16 cellular contexts compared by ENCODE assay signal in the genomic region with DNA sequence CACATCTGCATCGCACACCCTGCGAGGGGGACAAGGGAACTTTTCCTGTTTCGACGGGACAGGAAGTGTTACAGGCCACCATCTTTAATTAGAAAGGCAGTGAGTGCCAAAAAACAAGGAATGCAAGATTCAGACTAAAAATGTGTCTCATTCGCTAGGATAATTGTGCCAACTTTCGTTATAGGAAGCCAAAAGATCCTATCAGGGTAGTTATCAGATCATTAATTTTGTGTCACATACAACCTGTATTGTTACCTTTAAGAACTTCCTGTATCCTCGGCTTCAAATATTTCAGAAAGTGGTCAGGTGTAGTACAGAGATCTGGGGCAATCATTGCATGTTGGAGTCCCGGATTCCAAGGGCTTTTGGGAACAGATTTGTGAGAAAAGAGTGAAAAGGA. TPM values are rescaled to one million over a fixed set of nuclear protein-coding genes. Genes with fewer than 3 reads are reported as not detected.
DNase-seq lines count a peak whose midpoint lies in the region; ATAC-seq and TF ChIP-seq lines count a peak whose summit lies in the region.
"Had no signal": no experiment of that assay in that cellular context is flagged by ENCODE, and none has a peak within 500 bp of the region (broad histone marks: within the 10 kb centered on the region; RNA-seq: fewer than 3 reads in every experiment).

No MANE protein-coding gene starts in this region.

- intact Hi-C loops in tibial artery (cut with DNase I; ENCODE audit: low total_unique reads) (no loop called here), aorta (cut with DNase I) (no loop called here)

- no peak for TF ChIP-seq POLR2A in Peyer's patch (IDR thresholded peaks at IDR 0.05)

- peaks cover 11% of the 10 kb centered on the region for H3K9me3 Mint-ChIP-seq in chondrocyte (ENCODE audit: low read depth)
- H3K9me3 Mint-ChIP-seq: activated naive CD8-positive, alpha-beta T cell treated with anti-CD3 and anti-CD28 coated beads, Interleukin-2, amount 50 U/mL, for 24 hours had no signal

- no peaks in the 10 kb centered on the region for H3K27me3 Mint-ChIP-seq in chondrocyte (ENCODE audit: low read depth)
- H3K27me3 Mint-ChIP-seq: activated naive CD8-positive, alpha-beta T cell treated with anti-CD3 and anti-CD28 coated beads, Interleukin-2, amount 50 U/mL, for 24 hours; stimulated activated naive B cell treated with anti-CD40 and anti-IgM and Interleukin-4, amounts not matched to agents 10 μg/mL and 1 μg/mL and 100 μg/mL, for 72 hours had no signal

- H3K27ac ChIP-seq in Peyer's patch (peak overlapping the region in 3 of 4 donors; percentile 1 to 35 (median 18)), tibial artery (peak overlapping the region; percentile 51 to 52), aorta (ENCODE audit: low read depth in 1 of 2, low read length in 2 of 2) (no peak overlapping the region)

- no peak overlapping the region for H3K4me3 Mint-ChIP-seq in chondrocyte (ENCODE audit: unreplicated experiment)
- H3K4me3 Mint-ChIP-seq: activated naive CD8-positive, alpha-beta T cell treated with anti-CD3 and anti-CD28 coated beads, Interleukin-2, amount 50 U/mL, for 24 hours; activated T-helper 1 cell treated with anti-CD3 and anti-CD28 coated beads, Interleukin-12 subunit alpha, Interleukin-12 subunit beta, Interleukin-2, Interleukin-4 antibody, amounts not matched to agents 30 ng/mL and 10 ng/mL and 1 ng/mL, durations not matched to agents 14 hours and 24 hours and 36 hours; stimulated activated naive B cell treated with anti-CD40 and anti-IgM and Interleukin-4, amounts not matched to agents 10 μg/mL and 1 μg/mL and 100 μg/mL, for 72 hours had no signal

- H3K27me3 ChIP-seq in Peyer's patch (no peaks in the 10 kb centered on the region), tibial artery (no peaks in the 10 kb centered on the region), aorta (ENCODE audit: control insufficient read depth in 1 of 2, insufficient read depth in 2 of 2, low read length in 1 of 2) (no peaks in the 10 kb centered on the region)

- WGBS in aorta, 2 donors: 43 to 44% methylated on average over 8 of the region's 8 CpGs

- H3K36me3 Mint-ChIP-seq in chondrocyte (ENCODE audit: low read depth): no peaks in the 10 kb centered on the region

- DNase-seq in Peyer's patch (no peak), chondrocyte (ENCODE audit: low spot score) (no peak), lung microvascular endothelial cell (ENCODE audit: low read depth in 2 of 2) (peak; percentile 70 to 80), tibial artery (no peak), NCI-H1930 (lab: John Stamatoyannopoulos, UW) (no peak), aorta (no peak)
- DNase-seq: activated naive CD8-positive, alpha-beta T cell treated with anti-CD3 and anti-CD28 coated beads, Interleukin-2, amount 50 U/mL, for 24 hours; caudate nucleus; MV-4-11; NCI-H2029 treated with DMSO at 0.1 percent for 48 hours; stimulated activated CD4-positive, alpha-beta T cell treated with anti-CD3 and anti-CD28 coated beads, Interleukin-15, amount 100 ng/mL, for 24 hours; stimulated activated naive B cell treated with anti-CD40 and anti-IgM and Interleukin-4, amounts not matched to agents 10 μg/mL and 1 μg/mL and 100 μg/mL, for 72 hours had no signal

- TF ChIP-seq CTCF in Peyer's patch (IDR thresholded peaks at IDR 0.05) (no peak), chondrocyte (IDR thresholded peaks at IDR 0.05) (no peak), tibial artery (IDR thresholded peaks at IDR 0.05) (no peak)

- H3K27ac Mint-ChIP-seq in chondrocyte (ENCODE audit: unreplicated experiment): peak overlapping the region; percentile 17
- H3K27ac Mint-ChIP-seq: activated naive CD8-positive, alpha-beta T cell treated with anti-CD3 and anti-CD28 coated beads, Interleukin-2, amount 50 U/mL, for 24 hours; activated T-helper 1 cell treated with anti-CD3 and anti-CD28 coated beads, Interleukin-12 subunit alpha, Interleukin-12 subunit beta, Interleukin-2, Interleukin-4 antibody, amounts not matched to agents 30 ng/mL and 10 ng/mL and 1 ng/mL, durations not matched to agents 14 hours and 24 hours and 36 hours; stimulated activated naive B cell treated with anti-CD40 and anti-IgM and Interleukin-4, amounts not matched to agents 10 μg/mL and 1 μg/mL and 100 μg/mL, for 72 hours had no signal

- H3K36me3 ChIP-seq in Peyer's patch (no peaks in the 10 kb centered on the region), tibial artery (no peaks in the 10 kb centered on the region), aorta (ENCODE audit: control insufficient read depth in 1 of 2, insufficient read depth in 2 of 2, low read length in 1 of 2) (no peaks in the 10 kb centered on the region)

- peaks cover 32% of the 10 kb centered on the region for H3K4me1 Mint-ChIP-seq in chondrocyte (ENCODE audit: low read depth)

- H3K4me3 ChIP-seq in Peyer's patch (no peak overlapping the region), tibial artery (no peak overlapping the region), aorta (ENCODE audit: low read length in 2 of 2) (no peak overlapping the region)
- H3K4me3 ChIP-seq: K562 had no signal

- ATAC-seq in HG02981 (IDR thresholded peaks at IDR 0.05; ENCODE audit: unreplicated experiment): no peak
- no peak for ATAC-seq in aorta (ENCODE audit: low FRiP score)
- ATAC-seq: activated naive CD8-positive, alpha-beta T cell treated with anti-CD3 and anti-CD28 coated beads, Interleukin-2, amount 50 U/mL, for 24 hours; K562; stimulated activated naive B cell treated with anti-CD40 and anti-IgM and Interleukin-4, amounts not matched to agents 10 μg/mL and 1 μg/mL and 100 μg/mL, for 72 hours had no signal

- H3K4me1 ChIP-seq in Peyer's patch (no peaks in the 10 kb centered on the region), tibial artery (peaks cover 0 to 41% (median 24%) of the 10 kb centered on the region in 4 donors), aorta (ENCODE audit: control insufficient read depth in 1 of 2, insufficient read depth in 2 of 2, low read length in 2 of 2) (peaks cover 0 to 4% of the 10 kb centered on the region in 2 donors)

- no peaks in the 10 kb centered on the region for H3K9me3 ChIP-seq in Peyer's patch
- H3K9me3 ChIP-seq in tibial artery: no peaks in the 10 kb centered on the region
- H3K9me3 ChIP-seq in aorta (ENCODE audit: control insufficient read depth, low read length): no peaks in the 10 kb centered on the region

RNA-seq across cellular contexts. Expression of a gene that starts 19.2 kb away (rescaled TPM):
- total RNA-seq in Peyer's patch (100 to 1,000 TPM in 3 of 4 donors, 10 to 100 TPM in 1; 76.0 to 127 (median 115) TPM), chondrocyte (158 to 215 TPM (median 213 TPM) in 3 replicates), lung microvascular endothelial cell (26.2 and 154 TPM in 2 replicates), aorta (over 10,000 TPM in 1 of 2 donors, 1,000 to 10,000 TPM in 1; 7,115 to 12,824 TPM)
- over 10,000 TPM; 16,275 to 16,848 TPM for polyA plus RNA-seq in aorta
- total RNA-seq: activated T-helper 1 cell treated with anti-CD3 and anti-CD28 coated beads, Interleukin-12 subunit alpha, Interleukin-12 subunit beta, Interleukin-2, Interleukin-4 antibody, amounts not matched to agents 30 ng/mL and 10 ng/mL and 1 ng/mL, durations not matched to agents 14 hours and 24 hours and 36 hours had no signal
- polyA plus RNA-seq: K562 had no signal

RNA-seq across cellular contexts. Expression of a gene that starts 33.5 kb away (rescaled TPM):
- total RNA-seq in Peyer's patch: 1 to 10 TPM in 2 of 4 donors, under 1 TPM in 1, not detected in 1; 0.94 to 2.5 (median 1.2) TPM
- total RNA-seq in chondrocyte: 0.73 to 0.87 TPM (median 0.77 TPM) in 3 replicates
- total RNA-seq in lung microvascular endothelial cell: 0.22 TPM in 1 of 2 replicates, not detected in the other
- 1 to 10 TPM; 1.3 to 3.2 TPM for total RNA-seq in aorta
- polyA plus RNA-seq in aorta: 1 to 10 TPM in 1 of 2 donors, under 1 TPM in 1; 0.20 to 5.3 TPM
- polyA plus RNA-seq: K562, neural cell had no signal

RNA-seq across cellular contexts. Expression of a gene that starts 56.5 kb away (rescaled TPM):
- total RNA-seq in Peyer's patch (100 to 1,000 TPM in 1 of 4 donors, 10 to 100 TPM in 3; 17.1 to 290 (median 57.1) TPM), chondrocyte (5.2 to 9.1 TPM (median 6.1 TPM) in 3 replicates), lung microvascular endothelial cell (8.9 and 93.7 TPM in 2 replicates), aorta (100 to 1,000 TPM; 119 to 143 TPM)
- 100 to 1,000 TPM; 160 to 248 TPM for polyA plus RNA-seq in aorta

Comparison
In these comparisons a context has a peak if more than half of its experiments do, and no peak if none do; other contexts are left out.
1. DNase-seq: peak in lung microvascular endothelial cell (2 of 2); none in Peyer's patch (0 of 3), chondrocyte (single experiment), tibial artery (0 of 2), NCI-H1930 (0 of 2) and aorta (0 of 2).
2. H3K27ac ChIP-seq: peak in Peyer's patch (3 of 4) and tibial artery (2 of 2); none in aorta (0 of 2).
3. RNA of a gene that starts 19.2 kb away (total RNA-seq): 7,115 to 12,824 TPM in aorta; 158 to 215 TPM in chondrocyte, 76.0 to 127 TPM in Peyer's patch and 26.2 to 154 TPM in lung microvascular endothelial cell; every median in the first group is over 10 times any median in the second.